ENCODE assay signal across 8 cellular contexts in genomic region chr11:59106363-59107336, GRCh38. TPM values are rescaled to one million over a fixed set of nuclear protein-coding genes. Genes with fewer than 3 reads are reported as not detected.
DNase-seq lines count a peak whose midpoint lies in the region; ATAC-seq and TF ChIP-seq lines count a peak whose summit lies in the region.

TSS of gene FAM111B (plus strand) at chr11:59107237. CDS start at chr11:59109626, 2,389 bp downstream.

- no peaks in the 10 kb centered on the region for H3K27me3 Mint-ChIP-seq in naive B cell

- H3K27ac ChIP-seq in HUES6 (ENCODE audit: low read depth, low read length) (no peak within 1 kb of the TSS; the same call in 1 of the 2 replicates), stomach smooth muscle (ENCODE audit: low read length) (no peak within 1 kb of the TSS)

- H3K4me3 Mint-ChIP-seq in naive B cell, result peak within 1 kb of the TSS; percentile 87 to 99 (median 95)

- no peaks in the 10 kb centered on the region for H3K36me3 Mint-ChIP-seq in naive B cell

- H3K4me1 ChIP-seq in HUES6 (ENCODE audit: control insufficient read depth, insufficient read depth, low read length) (peaks cover 8% of the 10 kb centered on the region), stomach smooth muscle (ENCODE audit: control insufficient read depth, insufficient read depth, low read length) (peaks cover 11% of the 10 kb centered on the region)

- TF ChIP-seq CTCF in fibroblast of mammary gland (conservative IDR thresholded peaks at IDR 0.05; ENCODE audit: control insufficient read depth, insufficient read depth, low read depth, low read length), result no peak

- peak within 1 kb of the TSS; percentile 51 to 96 (median 92) for H3K27ac Mint-ChIP-seq in naive B cell

- ATAC-seq in GM21515 (IDR thresholded peaks at IDR 0.05; ENCODE audit: unreplicated experiment) (peak; percentile 71), naive B cell (ENCODE audit: low read depth in 2 of 2) (peak; percentile 38 to 46)

- H3K9me3 ChIP-seq in HUES6 (ENCODE audit: control insufficient read depth, insufficient read depth, low read depth, low read length) (no peaks in the 10 kb centered on the region), stomach smooth muscle (ENCODE audit: control insufficient read depth in 2 of 2, low read length in 2 of 2) (no peaks in the 10 kb centered on the region)

- H3K9ac ChIP-seq in HUES6 (ENCODE audit: low read length) (peak within 1 kb of the TSS; percentile 84), stomach smooth muscle (ENCODE audit: low read length in 2 of 2) (no peak within 1 kb of the TSS)

- H3K4me1 Mint-ChIP-seq in naive B cell, result peaks cover 69 to 78% (median 75%) of the 10 kb centered on the region in 3 donors

- H3K27me3 ChIP-seq in HUES6 (ENCODE audit: control insufficient read depth, insufficient read depth, low read length) (peaks cover 41% of the 10 kb centered on the region), stomach smooth muscle (ENCODE audit: control insufficient read depth in 1 of 2, insufficient read depth in 2 of 2, low read length in 2 of 2) (peaks cover 5 to 6% of the 10 kb centered on the region in 2 donors)

- H3K36me3 ChIP-seq in HUES6 (ENCODE audit: control insufficient read depth, insufficient read depth, low read length), result peaks cover 11% of the 10 kb centered on the region; the same call in 1 of the 2 replicates
- H3K36me3 ChIP-seq in stomach smooth muscle (ENCODE audit: control insufficient read depth in 2 of 2, insufficient read depth in 2 of 2, low read length in 2 of 2), result no peaks in the 10 kb centered on the region

- H3K9me3 Mint-ChIP-seq in naive B cell, result peaks cover 0 to 2% (median 0%) of the 10 kb centered on the region in 7 donors

- DNase-seq in DMS153 (lab: John Stamatoyannopoulos, UW) (peak; percentile 97), OCI-M1 (lab: John Stamatoyannopoulos, UW) (peak; percentile 70), fibroblast of mammary gland (ENCODE audit: low read depth) (peak; percentile 93), naive B cell (peak; percentile 54)
- DNase-seq in activated T-cell treated with anti-CD3 and anti-CD28 coated beads, Interleukin-2, amount 50 U/mL, for 48 hours, result peak; percentile 82 to 83

- H3K4me3 ChIP-seq in HUES6 (ENCODE audit: low read depth, low read length) (peak within 1 kb of the TSS; percentile 67), fibroblast of mammary gland (ENCODE audit: control insufficient read depth, low read depth, low read length) (peak within 1 kb of the TSS; percentile 55), stomach smooth muscle (ENCODE audit: low read length in 2 of 2) (peak within 1 kb of the TSS; percentile 54 to 73)

RNA-seq across cellular contexts. Expression of gene FAM111B, which starts in this region (rescaled TPM):
- 10 to 100 TPM in 5 of 6 donors, 1 to 10 TPM in 1; 9.4 to 69.2 (median 10.4) TPM for polyA plus RNA-seq in naive B cell (ENCODE audit: low read depth in 6 of 6)
